In genomic region chr11:951507-951906, GRCh38 we compare ENCODE assay signal across 19 cellular contexts. TPM values are rescaled to one million over a fixed set of nuclear protein-coding genes. Genes with fewer than 3 reads are reported as not detected.
DNase-seq lines count a peak whose midpoint lies in the region; ATAC-seq, FAIRE-seq and TF ChIP-seq lines count a peak whose summit lies in the region.
"Had no signal": no experiment of that assay in that cellular context is flagged by ENCODE, and none has a peak within 500 bp of the region (broad histone marks: within the 10 kb centered on the region; RNA-seq: fewer than 3 reads in every experiment).

No MANE protein-coding gene starts in this region.

- H3K23ac ChIP-seq in mesenchymal stem cell (ENCODE audit: low read length in 2 of 2): no peak overlapping the region

- no peaks in the 10 kb centered on the region for H3K9me2 ChIP-seq in GM23338 (ENCODE audit: insufficient read depth)

- H3K27ac ChIP-seq in GM23338 (ENCODE audit: low read depth): peak overlapping the region; percentile 81; the same call in 1 of the 2 replicates
- no peak overlapping the region for H3K27ac ChIP-seq in endodermal cell (ENCODE audit: low read depth, low read length)
- peak overlapping the region; percentile 97 for H3K27ac ChIP-seq in mesenchymal stem cell (ENCODE audit: low read length, poor library complexity, severe bottlenecking)
- H3K27ac ChIP-seq in small intestine (ENCODE audit: low read depth in 1 of 2, low read length in 1 of 2): peak overlapping the region; percentile 4 to 41
- H3K27ac ChIP-seq: C4-2B had no signal

- H2BK15ac ChIP-seq in mesenchymal stem cell (ENCODE audit: low read depth, poor library complexity, severe bottlenecking): no peak overlapping the region

- H2BK12ac ChIP-seq in mesenchymal stem cell (ENCODE audit: low read length in 2 of 2): no peak overlapping the region

- H3K79me1 ChIP-seq in mesenchymal stem cell (replicated peaks; ENCODE audit: low read length, poor library complexity, severe bottlenecking): peaks cover 4% of the 10 kb centered on the region

- ATAC-seq in GM23338 (no peak), GM18520 (IDR thresholded peaks at IDR 0.05; ENCODE audit: unreplicated experiment) (no peak), left lobe of liver (no peak)
- ATAC-seq: K562 had no signal

- H3K27me3 ChIP-seq in GM23338 (ENCODE audit: insufficient read depth): no peaks in the 10 kb centered on the region
- no peaks in the 10 kb centered on the region for H3K27me3 ChIP-seq in endodermal cell (ENCODE audit: control insufficient read depth, insufficient read depth, low read length, poor library complexity, severe bottlenecking)
- no peaks in the 10 kb centered on the region for H3K27me3 ChIP-seq in mesenchymal stem cell (ENCODE audit: control insufficient read depth in 1 of 2, insufficient read depth in 1 of 2, low read length in 2 of 2)
- H3K27me3 ChIP-seq in small intestine (ENCODE audit: control insufficient read depth in 2 of 2, insufficient read depth in 2 of 2, low read length in 2 of 2): no peaks in the 10 kb centered on the region

- H3K14ac ChIP-seq in mesenchymal stem cell (ENCODE audit: low read length in 2 of 2): no peak overlapping the region

- no peak overlapping the region for H3K4me3 Mint-ChIP-seq in GM23338
- H3K4me3 Mint-ChIP-seq in endodermal cell: no peak overlapping the region
- H3K4me3 Mint-ChIP-seq: HFFc6 had no signal

- no peak overlapping the region for H3K27ac Mint-ChIP-seq in GM23338
- H3K27ac Mint-ChIP-seq in endodermal cell: peak overlapping the region; percentile 88
- H3K27ac Mint-ChIP-seq: HFFc6 had no signal

- no peak overlapping the region for H4K91ac ChIP-seq in mesenchymal stem cell (ENCODE audit: low read length)

- H4K20me1 ChIP-seq in GM23338 (replicated peaks; ENCODE audit: insufficient read depth): peaks cover 12% of the 10 kb centered on the region

- H3K4me3 ChIP-seq in GM23338 (no peak overlapping the region), endodermal cell (ENCODE audit: low read length) (no peak overlapping the region), mesenchymal stem cell (ENCODE audit: insufficient read depth in 1 of 2, low read depth in 1 of 2, low read length in 2 of 2) (no peak overlapping the region), small intestine (ENCODE audit: low read depth in 1 of 2, low read length in 2 of 2) (no peak overlapping the region)
- H3K4me3 ChIP-seq: K562 had no signal

- peaks cover 3% of the 10 kb centered on the region; the same call in 2 of the 3 replicates for H3K9me3 Mint-ChIP-seq in GM23338
- H3K9me3 Mint-ChIP-seq in endodermal cell: peaks cover 15% of the 10 kb centered on the region

- H4K8ac ChIP-seq in mesenchymal stem cell (ENCODE audit: low read length): no peak overlapping the region

- H3F3A ChIP-seq in GM23338 (replicated peaks; ENCODE audit: low read depth): 0 out of 2 replicates have a peak, but pooled peaks cover 8% of the 10 kb centered on the region

- H3K4me2 ChIP-seq in GM23338: no peak overlapping the region
- H3K4me2 ChIP-seq in mesenchymal stem cell (ENCODE audit: low read length, poor library complexity, severe bottlenecking): no peak overlapping the region

- H3K9me3 ChIP-seq in endodermal cell (ENCODE audit: control insufficient read depth, low read length) (peaks cover 17% of the 10 kb centered on the region), mesenchymal stem cell (ENCODE audit: control insufficient read depth, low read length) (peaks cover 6% of the 10 kb centered on the region), small intestine (ENCODE audit: control insufficient read depth, low read depth) (no peaks in the 10 kb centered on the region)

- H3K27me3 Mint-ChIP-seq in GM23338 (ENCODE audit: insufficient read depth, low read depth, poor library complexity) (peaks cover 5% of the 10 kb centered on the region), endodermal cell (ENCODE audit: insufficient read depth) (no peaks in the 10 kb centered on the region)

- peak overlapping the region; percentile 15 for H2BK5ac ChIP-seq in mesenchymal stem cell (ENCODE audit: low read depth, low read length, poor library complexity, severe bottlenecking)

- 96 to 98% methylated on average over 6 to 9 of the region's 9 CpGs for WGBS in endodermal cell (ENCODE audit: insufficient coverage in 1 of 2, insufficient read length in 1 of 2), 2 experiments
- WGBS in mesenchymal stem cell: 93% methylated on average over 9 of the region's 9 CpGs
- 83 to 91% (median 87%) methylated on average over 9 of the region's 9 CpGs for WGBS in small intestine, 3 donors

- H3K36me3 Mint-ChIP-seq in GM23338 (ENCODE audit: low read depth): peaks cover 29% of the 10 kb centered on the region
- H3K36me3 Mint-ChIP-seq in endodermal cell (ENCODE audit: low read depth): peaks cover 40% of the 10 kb centered on the region

- no peak overlapping the region for H2AFZ ChIP-seq in GM23338
- no peak overlapping the region for H2AFZ ChIP-seq in mesenchymal stem cell (ENCODE audit: low read depth, low read length)

- FAIRE-seq in small intestine (lab: Jason Lieb, UNC): no peak
- FAIRE-seq: K562 had no signal

- peak overlapping the region; percentile 93 for H2AK5ac ChIP-seq in mesenchymal stem cell (ENCODE audit: low read length, severe bottlenecking)

- H3K18ac ChIP-seq in mesenchymal stem cell (ENCODE audit: low read depth in 1 of 2, low read length in 2 of 2): no peak overlapping the region

- H3K9ac ChIP-seq in endodermal cell (ENCODE audit: extremely low read depth, low read length, poor library complexity, severe bottlenecking) (no peak overlapping the region), mesenchymal stem cell (ENCODE audit: low read length) (no peak overlapping the region)

- TF ChIP-seq CTCF in GM23338 (conservative IDR thresholded peaks at IDR 0.05; ENCODE audit: low read depth in 2 of 2) (no peak), endodermal cell (conservative IDR thresholded peaks at IDR 0.05) (no peak)

- DNase-seq in GM23338 (ENCODE audit: low spot score): no peak
- DNase-seq in endodermal cell: no peak
- DNase-seq in mesenchymal stem cell: no peak
- no peak for DNase-seq in small intestine
- no peak for DNase-seq in activated CD8-positive, alpha-beta memory T cell treated with anti-CD3 and anti-CD28 coated beads, Interleukin-2, amount 50 U/mL, for 48 hours
- no peak for DNase-seq in NCI-H526 treated with DMSO at 0.1 percent for 48 hours (lab: John Stamatoyannopoulos, UW)
- no peak for DNase-seq in left lobe of liver (ENCODE audit: low spot score)
- DNase-seq: DMS79; HFFc6; NCI-H1092 treated with DMSO at 0.1 percent for 48 hours; NCI-H146; NCI-H2081; NCI-H748 treated with DMSO at 0.1 percent for 48 hours; NK-92 treated with Interleukin-12 subunit alpha and Interleukin-12 subunit beta, amount 100 ng/mL, for 24 hours; RPMI8226; SHP77 treated with DMSO at 0.1 percent for 48 hours had no signal

- H3K79me2 ChIP-seq in GM23338 (replicated peaks; ENCODE audit: insufficient read depth): peaks cover 96% of the 10 kb centered on the region

- H3K4me1 ChIP-seq in GM23338 (ENCODE audit: insufficient read depth) (peaks cover 33% of the 10 kb centered on the region), endodermal cell (ENCODE audit: control insufficient read depth, insufficient read depth, low read length) (peaks cover 16% of the 10 kb centered on the region), mesenchymal stem cell (ENCODE audit: control insufficient read depth, insufficient read depth, low read depth, low read length) (peaks cover 26% of the 10 kb centered on the region), small intestine (ENCODE audit: control insufficient read depth in 2 of 2, insufficient read depth in 1 of 2, low read depth in 1 of 2, low read length in 1 of 2) (peaks cover 0 to 4% of the 10 kb centered on the region in 2 donors)

- no peak overlapping the region for H3K4ac ChIP-seq in mesenchymal stem cell (ENCODE audit: low read depth in 1 of 2, low read length in 2 of 2)

- H3K4me1 Mint-ChIP-seq in GM23338 (peaks cover 37% of the 10 kb centered on the region), endodermal cell (peaks cover 40% of the 10 kb centered on the region)

- peaks cover 3% of the 10 kb centered on the region; the same call in 1 of the 2 replicates for H3K36me3 ChIP-seq in GM23338 (ENCODE audit: insufficient read depth)
- peaks cover 40% of the 10 kb centered on the region for H3K36me3 ChIP-seq in endodermal cell (ENCODE audit: control insufficient read depth, insufficient read depth, low read length)
- peaks cover 4 to 10% of the 10 kb centered on the region in 2 experiments for H3K36me3 ChIP-seq in mesenchymal stem cell (ENCODE audit: control insufficient read depth in 1 of 2, insufficient read depth in 2 of 2, low read depth in 1 of 2, low read length in 2 of 2)
- H3K36me3 ChIP-seq in small intestine (ENCODE audit: control insufficient read depth in 2 of 2, insufficient read depth in 2 of 2, low read length in 2 of 2): peaks cover 0 to 2% of the 10 kb centered on the region in 2 donors

- H2BK120ac ChIP-seq in mesenchymal stem cell (ENCODE audit: low read depth, low read length): no peak overlapping the region

TF ChIP-seq in GM23338, 12 proteins besides CTCF, POLR2A, EP300 and RAD21 (continues in another document):
- no peak for TF ChIP-seq JUNB (IDR thresholded peaks at IDR 0.05; ENCODE audit: unreplicated experiment)

RNA-seq across cellular contexts. Expression of gene AP2A2, which starts 25.8 kb away (rescaled TPM):
- 36.4 and 47.5 TPM in 2 replicates for total RNA-seq in GM23338 (2014; rRNA removed; shearing (Covaris generic))
- polyA plus RNA-seq in GM23338 (2016; fragmentation: Nextera tagmentation; extraction: Ambion mirVana): 23.7 and 28.4 TPM in 2 replicates
- 10 to 100 TPM; 79.4 to 97.7 TPM for total RNA-seq in endodermal cell
- polyA plus RNA-seq in endodermal cell (2013, experiment 1 of 2): 62.5 TPM
- 49.7 TPM for polyA plus RNA-seq in endodermal cell (2013, experiment 2 of 2)
- polyA plus RNA-seq in mesenchymal stem cell (2013, experiment 1 of 2): 75.8 TPM
- 83.6 TPM for polyA plus RNA-seq in mesenchymal stem cell (2013, experiment 2 of 2)
- 10 to 100 TPM; 30.5 to 47.2 (median 42.7) TPM for polyA plus RNA-seq in small intestine
- total RNA-seq in left lobe of liver: 53.7 TPM

RNA-seq across cellular contexts. Expression of gene CHID1, which starts 40.9 kb away (rescaled TPM):
- total RNA-seq in GM23338 (2014; rRNA removed; shearing (Covaris generic)): 51.2 and 67.3 TPM in 2 replicates
- polyA plus RNA-seq in GM23338 (2016; fragmentation: Nextera tagmentation; extraction: Ambion mirVana): 54.1 and 55.4 TPM in 2 replicates
- 10 to 100 TPM; 82.0 to 83.5 TPM for total RNA-seq in endodermal cell
- polyA plus RNA-seq in endodermal cell (2013, experiment 1 of 2): 63.9 TPM
- 63.6 TPM for polyA plus RNA-seq in endodermal cell (2013, experiment 2 of 2)
- 67.7 TPM for polyA plus RNA-seq in mesenchymal stem cell (2013, experiment 1 of 2)
- 65.9 TPM for polyA plus RNA-seq in mesenchymal stem cell (2013, experiment 2 of 2)
- polyA plus RNA-seq in small intestine: 10 to 100 TPM; 13.6 to 67.1 (median 17.0) TPM
- 146 TPM for total RNA-seq in left lobe of liver
